In genomic region chr3:9749663-9750555, GRCh38 we compare ENCODE assay signal across 8 cellular contexts. TPM values are rescaled to one million over a fixed set of nuclear protein-coding genes. Genes with fewer than 3 reads are reported as not detected.
DNase-seq lines count a peak whose midpoint lies in the region; ATAC-seq, FAIRE-seq and TF ChIP-seq lines count a peak whose summit lies in the region.

OGG1 (plus strand) TSS chr3:9749952; CDS start chr3:9750287, 335 bp downstream.

- BruUV-seq in HepG2 (replicated peaks; lab: Mats Ljungman, UMichigan): TSS peak; percentile 51

- H3K36me3 ChIP-seq in HepG2 (replicated peaks in 1 of 2; ENCODE audit: control insufficient read depth in 1 of 2, insufficient read depth in 2 of 2, low read length in 2 of 2): peaks cover 31 to 42% of the 10 kb centered on the region in 2 experiments

- peak within 1 kb of the TSS; percentile 90 for H3K4me2 ChIP-seq in HepG2 (ENCODE audit: low read depth, low read length)

- H3K9ac ChIP-seq in HepG2 (ENCODE audit: insufficient read depth, low read depth, low read length): peak within 1 kb of the TSS; percentile 77

- DNase-seq in C1 segment of cervical spinal cord (lab: John Stamatoyannopoulos, UW) (peak; percentile 76 to 96 (median 93)), NCI-H748 treated with DMSO at 0.1 percent for 48 hours (lab: John Stamatoyannopoulos, UW) (peak; percentile 78), dermis blood vessel endothelial cell (peak; percentile 98), HepG2 (ENCODE audit: low spot score) (peak; percentile 96)
- DNase-seq in activated CD4-positive, alpha-beta T cell treated with anti-CD3 and anti-CD28 coated beads, Interleukin-2, amount 50 U/mL, for 24 hours (ENCODE audit: low read depth in 1 of 2, low spot score in 1 of 2): peak; percentile 84 to 94
- DNase-seq in stimulated activated CD4-positive, alpha-beta T cell treated with anti-CD3 and anti-CD28 coated beads, Interleukin-4, amount 100 ng/mL, for 1 hour: peak; percentile 92

- TF ChIP-seq EP300 in HepG2 (IDR thresholded peaks at IDR 0.05; ENCODE audit: low read depth in 2 of 2, low read length in 2 of 2) (peak in 1 of 2 experiments; percentile 6; a peak in 2 of 4 replicates), HepG2 (CRISPR knock-in tag; IDR thresholded peaks at IDR 0.05; ENCODE audit: borderline replicate concordance) (no peak)

- CTCF ChIA-PET in HepG2 (lab: Yijun Ruan, JAX; ENCODE audit: low intra/inter-chr PET ratio, low total read pairs): no interaction called here

- TF ChIP-seq RAD21 in HepG2 (CRISPR knock-in tag; IDR thresholded peaks at IDR 0.05): no peak

- TF ChIP-seq CTCF in HepG2 (CRISPR knock-in tag; IDR thresholded peaks at IDR 0.05): peak; percentile 33

- peak within 1 kb of the TSS; percentile 72 for H2AFZ ChIP-seq in HepG2 (ENCODE audit: low read length)

- 1% methylated on average over 34 of the region's 58 CpGs for WGBS in HepG2 (ENCODE audit: low lambda C conversion rate)

- peak; percentile 62 to 73 for TF ChIP-seq POLR2A in HepG2 (IDR thresholded peaks at IDR 0.05; ENCODE audit: insufficient read depth in 1 of 2, low read depth in 2 of 2, low read length in 2 of 2)

- no peaks in the 10 kb centered on the region for H3K27me3 ChIP-seq in HepG2 (ENCODE audit: control insufficient read depth in 1 of 2, insufficient read depth in 2 of 2, low read length in 2 of 2)

- FAIRE-seq in HepG2 (lab: Jason Lieb, UNC): peak; percentile 96

- ATAC-seq in GM19372 (IDR thresholded peaks at IDR 0.05; ENCODE audit: low read depth, unreplicated experiment): peak; percentile 94
- peak; percentile 74 for ATAC-seq in HG03558 (IDR thresholded peaks at IDR 0.05; ENCODE audit: extremely low read depth, unreplicated experiment)
- ATAC-seq in HepG2: peak; percentile 95

- peak within 1 kb of the TSS; percentile 72 for H3K27ac ChIP-seq in HepG2 (ENCODE audit: extremely low read length, insufficient read depth, low read length)

- peak within 1 kb of the TSS; percentile 83 to 93 (median 89) for H3K4me3 ChIP-seq in HepG2 (replicated peaks in 1 of 3; ENCODE audit: insufficient read depth in 1 of 3, low read depth in 2 of 3, low read length in 3 of 3)

- no peaks in the 10 kb centered on the region for H3K9me3 ChIP-seq in HepG2 (ENCODE audit: low read length)

- H3K4me1 ChIP-seq in HepG2 (ENCODE audit: insufficient read depth, low read length): peaks cover 19% of the 10 kb centered on the region

- in situ Hi-C loops in HepG2 (cut with HindIII; ENCODE audit: extremely low pct_ligation_motif_present, low pct_unique_long_range_greater_than_20kb): no loop called here

- intact Hi-C loops in HepG2 (cut with micrococcal nuclease; ENCODE audit: unreplicated experiment): loop anchor here (1.0 kb wide), 1 partner anchor 19 kb away; the partner anchor contains the start of gene BRPF1

- peaks cover 13% of the 10 kb centered on the region for H3K79me2 ChIP-seq in HepG2 (ENCODE audit: insufficient read depth, low read length)

- POLR2A ChIA-PET in HepG2 (lab: Yijun Ruan, JAX): interaction anchor here (1.0 to 4.0 kb wide), 15 partner anchors 10 to 498 kb away, joined by 3 to 50 read pairs (median 6); partner anchors contain the start of genes ARPC4, BRPF1, CAMK1 and MTMR14

- no peaks in the 10 kb centered on the region for H4K20me1 ChIP-seq in HepG2 (ENCODE audit: insufficient read depth, low read length)

TF ChIP-seq in HepG2, 621 proteins besides CTCF, POLR2A, EP300 and RAD21 (continues in another document):
- no peak for TF ChIP-seq ZHX1 (CRISPR knock-in tag; IDR thresholded peaks at IDR 0.05; ENCODE audit: low read depth)
- TF ChIP-seq ZNF468 (CRISPR knock-in tag; IDR thresholded peaks at IDR 0.05): no peak
- TF ChIP-seq POLR2G (IDR thresholded peaks at IDR 0.05; ENCODE audit: low read depth, low read length): peak; percentile 77
- TF ChIP-seq HOXA5 (CRISPR knock-in tag; IDR thresholded peaks at IDR 0.05): peak; percentile 29; the same call in 1 of the 2 replicates
- TF ChIP-seq RNF219 (CRISPR knock-in tag; IDR thresholded peaks at IDR 0.05): no peak
- TF ChIP-seq E2F1 (CRISPR knock-in tag; IDR thresholded peaks at IDR 0.05): peak; percentile 87
- TF ChIP-seq TBL1XR1 (IDR thresholded peaks at IDR 0.05; ENCODE audit: borderline replicate concordance, low read length, partially characterized antibody): no peak
- peak; percentile 55; the same call in 1 of the 2 replicates for TF ChIP-seq TBX2 (CRISPR knock-in tag; IDR thresholded peaks at IDR 0.05; ENCODE audit: borderline replicate concordance)
- peak; percentile 42; the same call in 1 of the 2 replicates for TF ChIP-seq REL (CRISPR knock-in tag; conservative IDR thresholded peaks at IDR 0.05)
- TF ChIP-seq PAF1 (CRISPR knock-in tag; IDR thresholded peaks at IDR 0.05): no peak
- no peak for TF ChIP-seq NRL (CRISPR knock-in tag; IDR thresholded peaks at IDR 0.05; ENCODE audit: borderline replicate concordance)

RNA-seq across cellular contexts. Expression of gene OGG1, which starts in this region (rescaled TPM):
- 15.5 and 16.6 TPM in 2 replicates for total RNA-seq in dermis blood vessel endothelial cell
- 23.8 and 28.7 TPM in 2 replicates for total RNA-seq in HepG2 (2016; rRNA removed; fragmentation: Illumina TruSeq; extraction: Trizol)
- total RNA-seq in HepG2 (2016; cell fraction: cytosol; rRNA removed; fragmentation: Illumina TruSeq; extraction: Trizol; ENCODE audit: low read depth): 45.5 and 45.8 TPM in 2 replicates
- 26.5 and 28.3 TPM in 2 replicates for total RNA-seq in HepG2 (2016; cell fraction: insoluble cytoplasmic fraction; rRNA removed; fragmentation: Illumina TruSeq; extraction: Trizol)
- 17.8 and 19.8 TPM in 2 replicates for total RNA-seq in HepG2 (2016; cell fraction: membrane; rRNA removed; fragmentation: Illumina TruSeq; extraction: Trizol)
- total RNA-seq in HepG2 (2016; cell fraction: nucleus; rRNA removed; fragmentation: Illumina TruSeq; extraction: Trizol): 23.3 and 24.6 TPM in 2 replicates
- polyA plus RNA-seq in HepG2 (2011; rRNA removed): 33.2 and 38.9 TPM in 2 replicates
- 23.2 and 27.3 TPM in 2 replicates for polyA plus RNA-seq in HepG2 (2011; cell fraction: cytosol; rRNA removed)
- polyA plus RNA-seq in HepG2 (2011; cell fraction: nucleus; rRNA removed): 48.7 and 59.7 TPM in 2 replicates
- 19.0 and 19.1 TPM in 2 replicates for polyA plus RNA-seq in HepG2 (2012)
- 9.3 and 10.9 TPM in 2 replicates for polyA plus RNA-seq in HepG2 (2016; cell fraction: cytosol; fragmentation: Illumina TruSeq; extraction: Trizol; ENCODE audit: low read depth)
- 31.9 and 32.4 TPM in 2 replicates for polyA plus RNA-seq in HepG2 (2016; cell fraction: insoluble cytoplasmic fraction; fragmentation: Illumina TruSeq; extraction: Trizol; ENCODE audit: low read depth)
- 15.9 and 18.6 TPM in 2 replicates for polyA plus RNA-seq in HepG2 (2016; cell fraction: membrane; fragmentation: Illumina TruSeq; extraction: Trizol; ENCODE audit: low read depth)
- 26.3 and 38.4 TPM in 2 replicates for polyA plus RNA-seq in HepG2 (2016; cell fraction: nucleus; fragmentation: Illumina TruSeq; extraction: Trizol; ENCODE audit: insufficient read depth, low read depth)
- 89.8 and 134 TPM in 2 replicates for polyA minus RNA-seq in HepG2 (2011; rRNA and poly(A)+ RNA removed; ENCODE audit: low replicate concordance)
- polyA minus RNA-seq in HepG2 (2011; cell fraction: cytosol; rRNA and poly(A)+ RNA removed): 15.1 and 17.1 TPM in 2 replicates
- 56.5 and 63.9 TPM in 2 replicates for polyA minus RNA-seq in HepG2 (2011; cell fraction: nucleus; rRNA and poly(A)+ RNA removed)

Comparison
In these comparisons a context has a peak if more than half of its experiments do, and no peak if none do; other contexts are left out.
1. Peak in every context shown above with its lines: DNase-seq, ATAC-seq, H3K4me3 ChIP-seq and H3K27ac ChIP-seq.